ENCODE assay signal across 16 cellular contexts in genomic region chr3:14234197-14235002, GRCh38. TPM values are rescaled to one million over a fixed set of nuclear protein-coding genes. Genes with fewer than 3 reads are reported as not detected.
DNase-seq lines count a peak whose midpoint lies in the region; ATAC-seq and TF ChIP-seq lines count a peak whose summit lies in the region.
"Had no signal": no experiment of that assay in that cellular context is flagged by ENCODE, and none has a peak within 500 bp of the region (broad histone marks: within the 10 kb centered on the region; RNA-seq: fewer than 3 reads in every experiment).

No MANE protein-coding gene starts in this region.

- no peak overlapping the region for H3K4me3 Mint-ChIP-seq in naive thymus-derived CD4-positive, alpha-beta T cell
- H3K4me3 Mint-ChIP-seq: activated CD8-positive, alpha-beta T cell treated with anti-CD3 and anti-CD28 coated beads, Interleukin-2, amount 10 ng/mL, durations not matched to agents 7 days and 5 days had no signal

- peak overlapping the region; percentile 86 to 95 for H3K27ac ChIP-seq in esophagus (ENCODE audit: low read depth in 2 of 2, low read length in 1 of 2)
- peak overlapping the region; percentile 64 for H3K27ac ChIP-seq in thymus (ENCODE audit: low read depth)
- peak overlapping the region in 3 of 8 donors; percentile 11 to 66 (median 57) for H3K27ac ChIP-seq in spleen
- no peak overlapping the region for H3K27ac ChIP-seq in naive thymus-derived CD4-positive, alpha-beta T cell (ENCODE audit: low read depth, low read length)

- peak; percentile 86 for DNase-seq in NCI-H226
- peak; percentile 74 to 89 for DNase-seq in lower leg skin (ENCODE audit: low spot score in 2 of 2)
- no peak for DNase-seq in spleen
- DNase-seq in naive thymus-derived CD4-positive, alpha-beta T cell = no peak
- DNase-seq: activated CD8-positive, alpha-beta T cell treated with anti-CD3 and anti-CD28 coated beads, Interleukin-2, amount 10 ng/mL, durations not matched to agents 7 days and 5 days; activated naive CD4-positive, alpha-beta T cell treated with anti-CD3 and anti-CD28 coated beads, Interleukin-2, amount 50 U/mL, for 16 hours; GF-D8; stimulated activated CD4-positive, alpha-beta T cell treated with anti-CD3 and anti-CD28 coated beads, Interleukin-4, amount 100 ng/mL, for 4 hours; stimulated activated naive CD8-positive, alpha-beta T cell treated with anti-CD3 and anti-CD28 coated beads, Interleukin-15, Interleukin-2, amounts not matched to agents 100 U/mL and 50 U/mL, for 24 hours had no signal

- ATAC-seq in HG03342 (IDR thresholded peaks at IDR 0.05; ENCODE audit: unreplicated experiment) (no peak), HG02885 (IDR thresholded peaks at IDR 0.05; ENCODE audit: poor library complexity, unreplicated experiment) (no peak)
- no peak for ATAC-seq in naive thymus-derived CD4-positive, alpha-beta T cell
- ATAC-seq: activated CD8-positive, alpha-beta T cell treated with anti-CD3 and anti-CD28 coated beads, Interleukin-2, amount 10 ng/mL, durations not matched to agents 7 days and 5 days; left lobe of liver had no signal

- peaks cover 4 to 14% (median 9%) of the 10 kb centered on the region in 7 donors for H3K4me1 Mint-ChIP-seq in naive thymus-derived CD4-positive, alpha-beta T cell

- POLR2A ChIA-PET in naive thymus-derived CD4-positive, alpha-beta T cell (lab: Charles Lee) = no interaction called here

- H3K27ac Mint-ChIP-seq in naive thymus-derived CD4-positive, alpha-beta T cell = no peak overlapping the region
- H3K27ac Mint-ChIP-seq: activated CD8-positive, alpha-beta T cell treated with anti-CD3 and anti-CD28 coated beads, Interleukin-2, amount 10 ng/mL, durations not matched to agents 7 days and 5 days; CD14-positive monocyte; progenitor cell of endocrine pancreas had no signal

- H3K4me1 ChIP-seq in esophagus (ENCODE audit: control insufficient read depth in 2 of 2, insufficient read depth in 2 of 2, low read length in 1 of 2) (peaks cover 4 to 8% of the 10 kb centered on the region in 2 donors), thymus (ENCODE audit: control insufficient read depth, insufficient read depth, low read length) (no peaks in the 10 kb centered on the region), spleen (peaks cover 0 to 18% (median 9%) of the 10 kb centered on the region in 6 donors)
- H3K4me1 ChIP-seq in naive thymus-derived CD4-positive, alpha-beta T cell (ENCODE audit: control insufficient read depth in 2 of 2, insufficient read depth in 2 of 2, low read length in 2 of 2) = no peaks in the 10 kb centered on the region

- H3K27me3 ChIP-seq in esophagus (ENCODE audit: control insufficient read depth in 1 of 2, insufficient read depth in 2 of 2, low read length in 2 of 2) (no peaks in the 10 kb centered on the region), thymus (ENCODE audit: control insufficient read depth, insufficient read depth) (no peaks in the 10 kb centered on the region), spleen (replicated peaks in 1 of 7) (peaks cover 0 to 16% (median 0%) of the 10 kb centered on the region in 7 donors)
- H3K27me3 ChIP-seq in naive thymus-derived CD4-positive, alpha-beta T cell (ENCODE audit: control insufficient read depth in 2 of 2, insufficient read depth in 2 of 2, low read length in 2 of 2) = no peaks in the 10 kb centered on the region

- 51 to 59% methylated on average over 12 of the region's 12 CpGs for WGBS in esophagus, 2 donors
- WGBS in lower leg skin, 2 donors = 60 to 61% methylated on average over 12 of the region's 12 CpGs
- 94% methylated on average over 12 of the region's 12 CpGs for WGBS in thymus
- 67 to 82% (median 78%) methylated on average over 12 of the region's 12 CpGs for WGBS in spleen, 5 donors

- CTCF ChIA-PET in naive thymus-derived CD4-positive, alpha-beta T cell (lab: Charles Lee) = no interaction called here

- H3K36me3 ChIP-seq in esophagus (ENCODE audit: control insufficient read depth in 2 of 2, insufficient read depth in 2 of 2, low read length in 1 of 2) (no peaks in the 10 kb centered on the region), thymus (ENCODE audit: control insufficient read depth, insufficient read depth) (no peaks in the 10 kb centered on the region), spleen (no peaks in the 10 kb centered on the region)
- H3K36me3 ChIP-seq in naive thymus-derived CD4-positive, alpha-beta T cell (ENCODE audit: control insufficient read depth in 2 of 3, insufficient read depth in 3 of 3, low read length in 3 of 3) = no peaks in the 10 kb centered on the region

- no peak for TF ChIP-seq POLR2A in lower leg skin (IDR thresholded peaks at IDR 0.05)
- TF ChIP-seq POLR2A in spleen (IDR thresholded peaks at IDR 0.05) = no peak

- H3K27me3 Mint-ChIP-seq in naive thymus-derived CD4-positive, alpha-beta T cell = peaks cover 25 to 54% (median 29%) of the 10 kb centered on the region in 5 donors

- peaks cover 0 to 19% (median 6%) of the 10 kb centered on the region in 11 donors for H3K9me3 Mint-ChIP-seq in naive thymus-derived CD4-positive, alpha-beta T cell

- no peak overlapping the region for H3K4me3 ChIP-seq in esophagus (ENCODE audit: low read depth in 1 of 2, low read length in 2 of 2)
- H3K4me3 ChIP-seq in lower leg skin (ENCODE audit: low read depth, poor library complexity, severe bottlenecking) = no peak overlapping the region
- no peak overlapping the region for H3K4me3 ChIP-seq in thymus (ENCODE audit: low read length)
- no peak overlapping the region for H3K4me3 ChIP-seq in spleen
- H3K4me3 ChIP-seq in naive thymus-derived CD4-positive, alpha-beta T cell (ENCODE audit: low read length) = no peak overlapping the region

- TF ChIP-seq CTCF in lower leg skin (IDR thresholded peaks at IDR 0.05) (no peak), spleen (IDR thresholded peaks at IDR 0.05 in 8 of 11, conservative IDR thresholded peaks at IDR 0.05 in 3 of 11) (no peak)

- H3K9me3 ChIP-seq in esophagus (ENCODE audit: control insufficient read depth in 2 of 2, insufficient read depth in 1 of 2, low read depth in 1 of 2, low read length in 1 of 2) (no peaks in the 10 kb centered on the region), thymus (ENCODE audit: control insufficient read depth) (no peaks in the 10 kb centered on the region), spleen (peaks cover 0 to 14% (median 8%) of the 10 kb centered on the region in 8 donors)
- H3K9me3 ChIP-seq in naive thymus-derived CD4-positive, alpha-beta T cell (ENCODE audit: control insufficient read depth in 2 of 3, low read length in 3 of 3) = no peaks in the 10 kb centered on the region

- H3K36me3 Mint-ChIP-seq in naive thymus-derived CD4-positive, alpha-beta T cell = peaks cover 0 to 14% (median 7%) of the 10 kb centered on the region in 5 donors
- H3K36me3 Mint-ChIP-seq: CD14-positive monocyte had no signal

- intact Hi-C loops in lower leg skin (cut with DNase I; ENCODE audit: low total_unique reads) (no loop called here), spleen (cut with DNase I; ENCODE audit: low total_unique reads) (no loop called here)
- intact Hi-C loops in naive thymus-derived CD4-positive, alpha-beta T cell (cut with micrococcal nuclease) = no loop called here

RNA-seq across cellular contexts. Expression of gene LSM3, which starts 55.8 kb away (rescaled TPM):
- polyA plus RNA-seq in esophagus = 10 to 100 TPM in 1 of 2 donors, 1 to 10 TPM in 1; 5.3 to 10.8 TPM
- total RNA-seq in lower leg skin = 10 to 100 TPM in 1 of 4 donors, 1 to 10 TPM in 3; 7.6 to 11.4 (median 8.2) TPM
- polyA plus RNA-seq in thymus = 18.3 TPM
- total RNA-seq in spleen = 10 to 100 TPM in 2 of 7 donors, 1 to 10 TPM in 5; 7.5 to 13.2 (median 9.4) TPM
- polyA plus RNA-seq in spleen = 10 to 100 TPM in 2 of 3 donors, 1 to 10 TPM in 1; 9.8 to 15.8 (median 14.4) TPM
- 10 to 100 TPM in 1 of 5 experiments, 1 to 10 TPM in 4; 6.0 to 14.1 (median 8.0) TPM for total RNA-seq in naive thymus-derived CD4-positive, alpha-beta T cell
- polyA plus RNA-seq in naive thymus-derived CD4-positive, alpha-beta T cell = 10 to 100 TPM; 10.5 to 26.2 TPM

RNA-seq across cellular contexts. Expression of gene XPC, which starts 56.0 kb away (rescaled TPM):
- polyA plus RNA-seq in esophagus (10 to 100 TPM; 12.1 to 12.6 TPM), thymus (32.8 TPM), spleen (10 to 100 TPM; 16.1 to 25.0 (median 23.2) TPM)
- total RNA-seq in lower leg skin (100 to 1,000 TPM in 1 of 4 donors, 10 to 100 TPM in 3; 50.6 to 110 (median 76.2) TPM), spleen (10 to 100 TPM; 31.5 to 65.6 (median 51.3) TPM)
- 10 to 100 TPM; 56.3 to 94.8 (median 78.1) TPM for total RNA-seq in naive thymus-derived CD4-positive, alpha-beta T cell
- 10 to 100 TPM; 50.0 to 54.2 TPM for polyA plus RNA-seq in naive thymus-derived CD4-positive, alpha-beta T cell

Comparison
In these comparisons a context has a peak if more than half of its experiments do, and no peak if none do; other contexts are left out.
1. DNase-seq: peak in NCI-H226 (single experiment) and lower leg skin (2 of 2); none in spleen (single experiment) and naive thymus-derived CD4-positive, alpha-beta T cell (0 of 9).